Comparison of ENCODE assay signal across 14 cellular contexts in the genomic region with DNA sequence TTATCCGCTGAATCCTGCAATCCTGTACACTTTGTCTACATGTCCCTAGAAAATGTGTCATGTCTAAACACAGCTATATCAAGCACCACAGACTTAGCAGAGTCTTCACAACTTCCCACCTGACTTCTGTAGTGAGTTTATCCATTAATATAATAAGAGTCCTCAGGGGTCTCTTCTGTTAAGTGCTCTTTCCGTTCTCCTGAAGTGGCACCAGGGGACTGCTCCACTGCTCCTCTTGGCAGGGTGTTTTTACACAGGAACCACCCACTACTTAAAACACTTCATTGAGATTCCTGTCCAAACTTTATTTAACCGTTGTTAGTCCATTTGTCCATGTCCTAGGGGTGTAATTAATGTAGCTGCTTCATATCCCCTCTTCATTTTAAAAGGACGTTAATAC.
"Had no signal": no experiment of that assay in that cellular context is flagged by ENCODE, and none has a peak within 500 bp of the region (broad histone marks: within the 10 kb centered on the region; RNA-seq: fewer than 3 reads in every experiment).

No MANE protein-coding gene starts in this region.

- H3K36me3 ChIP-seq: ascending aorta, colonic mucosa, prostate gland, stomach, upper lobe of left lung, WERI-Rb-1 had no signal

- H3K27ac ChIP-seq: ascending aorta, colonic mucosa, prostate gland, stomach, upper lobe of left lung, WERI-Rb-1 had no signal

- H3K9me3 ChIP-seq: ascending aorta, colonic mucosa, prostate gland, stomach, upper lobe of left lung had no signal

- ATAC-seq: left lobe of liver, right cardiac atrium had no signal

- H3K4me3 ChIP-seq: ascending aorta, colonic mucosa, prostate gland, stomach, upper lobe of left lung had no signal

- H3K27me3 ChIP-seq: ascending aorta, colonic mucosa, stomach, upper lobe of left lung had no signal

- DNase-seq: activated CD4-positive, alpha-beta T cell treated with anti-CD3 and anti-CD28 coated beads, Interleukin-2, amount 50 U/mL, for 48 hours; activated gamma-delta T cell; colonic mucosa; kidney; mammary epithelial cell; right cardiac atrium; stimulated activated CD4-positive, alpha-beta T cell treated with anti-CD3 and anti-CD28 coated beads, Interleukin-15, amount 100 ng/mL, for 24 hours; stimulated activated CD4-positive, alpha-beta T cell treated with anti-CD3 and anti-CD28 coated beads, Interleukin-2, amount 100 ng/mL, for 48 hours; stomach; upper lobe of left lung; WERI-Rb-1 had no signal
